In the genomic region with DNA sequence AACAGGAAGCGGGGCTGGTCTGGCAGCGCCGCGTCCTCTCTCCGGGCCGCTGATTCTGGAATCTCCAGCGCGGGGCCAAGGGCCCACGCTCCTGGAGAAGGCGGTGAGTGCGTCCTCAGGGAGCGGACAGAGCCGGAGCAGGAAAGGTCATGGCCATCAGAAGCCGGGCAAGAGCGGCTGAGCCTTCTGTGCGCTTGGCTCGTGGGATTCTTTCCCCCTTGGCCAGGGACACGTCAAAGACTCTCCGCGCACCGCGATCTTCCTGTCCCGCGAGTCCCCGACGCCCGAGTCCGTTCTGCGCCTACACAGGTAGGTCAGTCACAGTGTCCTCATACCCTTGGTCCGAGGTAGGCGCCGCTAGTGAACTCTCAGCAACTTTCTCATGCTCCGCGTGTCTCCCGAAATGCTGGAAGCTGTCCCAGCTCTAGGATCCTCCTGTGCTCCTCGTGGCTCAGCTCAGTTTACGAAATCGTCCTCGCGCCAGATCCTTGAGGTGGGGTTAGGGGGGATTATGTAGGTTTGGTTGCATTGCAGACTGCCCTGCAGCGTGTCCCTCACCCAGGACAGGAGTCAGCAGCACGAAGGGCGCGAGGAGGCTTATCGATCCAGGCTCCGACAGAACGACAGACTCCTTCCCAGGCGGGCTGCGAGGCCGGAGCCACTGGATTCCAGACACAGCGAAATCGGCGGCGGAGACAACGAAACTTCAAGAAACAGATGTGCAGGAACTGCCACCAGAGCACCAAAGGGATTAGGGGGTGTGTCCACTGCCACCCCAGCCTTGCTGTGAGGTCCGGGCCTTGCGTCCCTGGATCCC, we compare ENCODE assay signal across 8 cellular contexts. TPM values are rescaled to one million over a fixed set of nuclear protein-coding genes. Genes with fewer than 3 reads are reported as not detected.
DNase-seq lines count a peak whose midpoint lies in the region; ATAC-seq lines count a peak whose summit lies in the region.

No MANE protein-coding gene starts in this region.

- peak overlapping the region; percentile 57; the same call in 1 of the 2 replicates for H3K4me3 ChIP-seq in iPS-20b (ENCODE audit: low read length)
- H3K4me3 ChIP-seq in skeletal muscle tissue (ENCODE audit: low read length in 3 of 3), result peak overlapping the region; percentile 57 to 63 (median 60)

- DNase-seq in T-helper 2 cell treated with Interferon-gamma antibody and Interleukin-4, amounts not matched to agents 5 μg/mL and 100 μg/mL, for 36 hours (ENCODE audit: low spot score), result no peak
- DNase-seq in T-helper 2 cell (no peak), SW480 (ENCODE audit: low spot score) (no peak)
- DNase-seq in central memory CD8-positive, alpha-beta T cell (ENCODE audit: low spot score in 2 of 2), result no peak
- DNase-seq in activated CD4-positive, alpha-beta T cell treated with anti-CD3 and anti-CD28 coated beads, Interleukin-2, amount 50 U/mL, for 48 hours, result no peak

- no peak overlapping the region for H3K27ac Mint-ChIP-seq in T-helper 2 cell treated with Interferon-gamma antibody and Interleukin-4, amounts not matched to agents 5 μg/mL and 100 μg/mL, for 36 hours
- no peak overlapping the region for H3K27ac Mint-ChIP-seq in central memory CD8-positive, alpha-beta T cell (ENCODE audit: low read depth)

- no peaks in the 10 kb centered on the region for H3K36me3 ChIP-seq in iPS-20b (ENCODE audit: insufficient read depth, low read depth, low read length)
- peaks cover 0 to 2% (median 0%) of the 10 kb centered on the region in 3 donors for H3K36me3 ChIP-seq in skeletal muscle tissue (ENCODE audit: control insufficient read depth in 3 of 3, insufficient read depth in 3 of 3, low read length in 3 of 3)

- ATAC-seq in central memory CD8-positive, alpha-beta T cell (replicated peaks; ENCODE audit: extremely low read depth, poor library complexity, severe bottlenecking), result no peak
- no peak for ATAC-seq in HG03439 (IDR thresholded peaks at IDR 0.05; ENCODE audit: unreplicated experiment)

- H3K9ac ChIP-seq in iPS-20b (ENCODE audit: low read depth, low read length) (no peak overlapping the region), skeletal muscle tissue (ENCODE audit: low read depth in 1 of 3, low read length in 3 of 3) (peak overlapping the region in 2 of 3 donors; percentile 53 to 66)

- H3K9me3 ChIP-seq in iPS-20b (ENCODE audit: insufficient read depth, low read depth, low read length) (peaks cover 8% of the 10 kb centered on the region; the same call in 1 of the 2 replicates), skeletal muscle tissue (ENCODE audit: control insufficient read depth in 3 of 3, low read length in 3 of 3) (no peaks in the 10 kb centered on the region)

- peaks cover 84% of the 10 kb centered on the region for H3K27me3 Mint-ChIP-seq in T-helper 2 cell treated with Interferon-gamma antibody and Interleukin-4, amounts not matched to agents 5 μg/mL and 100 μg/mL, for 36 hours (ENCODE audit: low read depth)
- H3K27me3 Mint-ChIP-seq in central memory CD8-positive, alpha-beta T cell, result peaks cover 95% of the 10 kb centered on the region

- H3K27ac ChIP-seq in iPS-20b (ENCODE audit: low read length) (no peak overlapping the region), skeletal muscle tissue (ENCODE audit: low read depth, low read length) (no peak overlapping the region)

- peaks cover 30% of the 10 kb centered on the region for H3K4me1 Mint-ChIP-seq in T-helper 2 cell treated with Interferon-gamma antibody and Interleukin-4, amounts not matched to agents 5 μg/mL and 100 μg/mL, for 36 hours (ENCODE audit: low read depth)
- H3K4me1 Mint-ChIP-seq in central memory CD8-positive, alpha-beta T cell, result peaks cover 13% of the 10 kb centered on the region

- H3K4me1 ChIP-seq in iPS-20b (ENCODE audit: insufficient read depth, low read length) (peaks cover 8% of the 10 kb centered on the region; the same call in 1 of the 2 replicates), skeletal muscle tissue (ENCODE audit: control insufficient read depth in 3 of 3, insufficient read depth in 3 of 3, low read length in 3 of 3) (peaks cover 22 to 36% (median 28%) of the 10 kb centered on the region in 3 donors)

- H3K4me3 Mint-ChIP-seq in T-helper 2 cell treated with Interferon-gamma antibody and Interleukin-4, amounts not matched to agents 5 μg/mL and 100 μg/mL, for 36 hours, result peak overlapping the region; percentile 72
- H3K4me3 Mint-ChIP-seq in central memory CD8-positive, alpha-beta T cell, result peak overlapping the region; percentile 63

- no peaks in the 10 kb centered on the region for H3K9me3 Mint-ChIP-seq in T-helper 2 cell treated with Interferon-gamma antibody and Interleukin-4, amounts not matched to agents 5 μg/mL and 100 μg/mL, for 36 hours
- no peaks in the 10 kb centered on the region for H3K9me3 Mint-ChIP-seq in central memory CD8-positive, alpha-beta T cell

- no peaks in the 10 kb centered on the region for H3K36me3 Mint-ChIP-seq in T-helper 2 cell treated with Interferon-gamma antibody and Interleukin-4, amounts not matched to agents 5 μg/mL and 100 μg/mL, for 36 hours (ENCODE audit: low read depth)
- no peaks in the 10 kb centered on the region for H3K36me3 Mint-ChIP-seq in central memory CD8-positive, alpha-beta T cell (ENCODE audit: insufficient read depth)

- H3K27me3 ChIP-seq in iPS-20b (ENCODE audit: insufficient read depth, low read length) (peaks cover 100% of the 10 kb centered on the region), skeletal muscle tissue (ENCODE audit: control insufficient read depth in 3 of 3, insufficient read depth in 3 of 3, low read length in 3 of 3) (peaks cover 83 to 95% (median 84%) of the 10 kb centered on the region in 3 donors)

RNA-seq across cellular contexts. Expression of a gene that starts 8.7 kb away (rescaled TPM):
- 2.1 TPM for total RNA-seq in skeletal muscle tissue

RNA-seq across cellular contexts. Expression of a gene that starts 44.6 kb away (rescaled TPM):
- total RNA-seq in skeletal muscle tissue, result 7.3 TPM

RNA-seq across cellular contexts. Expression of a gene that starts 44.6 kb away (rescaled TPM):
- 29.2 TPM for total RNA-seq in skeletal muscle tissue
